ENCODE assay signal across 20 cellular contexts in the genomic region with DNA sequence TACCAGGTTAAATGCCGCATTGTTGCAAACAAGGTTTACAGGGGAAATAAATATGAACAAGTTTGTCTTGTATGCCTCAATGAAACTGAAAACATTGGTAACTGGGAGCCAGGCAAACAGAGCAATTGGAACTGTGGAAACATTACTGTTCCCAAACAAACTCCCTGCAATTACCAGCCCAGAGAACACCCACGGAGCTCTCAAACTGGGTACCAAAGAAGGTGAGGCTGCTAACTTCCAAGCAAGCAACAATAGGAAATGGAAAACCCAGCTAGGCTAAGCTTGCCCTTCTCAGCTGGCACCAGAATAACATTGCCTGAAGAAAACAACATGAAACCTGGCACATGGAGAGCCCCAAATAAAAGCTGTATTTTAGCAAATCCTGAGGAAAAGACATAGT.
DNase-seq lines count a peak whose midpoint lies in the region; ATAC-seq and TF ChIP-seq lines count a peak whose summit lies in the region.
"Had no signal": no experiment of that assay in that cellular context is flagged by ENCODE, and none has a peak within 500 bp of the region (broad histone marks: within the 10 kb centered on the region; RNA-seq: fewer than 3 reads in every experiment).

No MANE protein-coding gene starts in this region.

- TF ChIP-seq CTCF in GM23338 (conservative IDR thresholded peaks at IDR 0.05; ENCODE audit: low read depth in 2 of 2) (no peak), chondrocyte (IDR thresholded peaks at IDR 0.05) (no peak), osteocyte (IDR thresholded peaks at IDR 0.05) (no peak), CD14-positive monocyte (IDR thresholded peaks at IDR 0.05) (no peak), brain microvascular endothelial cell (IDR thresholded peaks at IDR 0.05; ENCODE audit: low read depth, low read length, missing control alignments) (no peak)

- H3K4me1 Mint-ChIP-seq in GM23338 (peaks cover 7% of the 10 kb centered on the region; the same call in 2 of the 3 replicates), chondrocyte (ENCODE audit: low read depth) (peaks cover 36% of the 10 kb centered on the region), osteocyte (ENCODE audit: unreplicated experiment) (peaks cover 23% of the 10 kb centered on the region), CD14-positive monocyte (no peaks in the 10 kb centered on the region)
- H3K4me1 Mint-ChIP-seq: CD4-positive, alpha-beta memory T cell had no signal

- no peak overlapping the region for H3K27ac ChIP-seq in GM23338 (ENCODE audit: low read depth)
- no peak overlapping the region for H3K27ac ChIP-seq in brain microvascular endothelial cell

- H2AFZ ChIP-seq in GM23338: no peak overlapping the region

- no peaks in the 10 kb centered on the region for H3K79me2 ChIP-seq in GM23338 (replicated peaks; ENCODE audit: insufficient read depth)

- H3K4me1 ChIP-seq in GM23338 (ENCODE audit: insufficient read depth): no peaks in the 10 kb centered on the region

- no peak overlapping the region for H3K4me3 Mint-ChIP-seq in GM23338
- H3K4me3 Mint-ChIP-seq in chondrocyte (ENCODE audit: unreplicated experiment): no peak overlapping the region
- H3K4me3 Mint-ChIP-seq in osteocyte (ENCODE audit: unreplicated experiment): no peak overlapping the region
- H3K4me3 Mint-ChIP-seq in CD14-positive monocyte: no peak overlapping the region
- H3K4me3 Mint-ChIP-seq: CD4-positive, alpha-beta memory T cell; H9 had no signal

- H3F3A ChIP-seq in GM23338 (replicated peaks; ENCODE audit: low read depth): no peaks in the 10 kb centered on the region

- DNase-seq in GM23338 (ENCODE audit: low spot score): peak; percentile 7
- DNase-seq in NCI-H69 (lab: John Stamatoyannopoulos, UW): peak; percentile 85
- no peak for DNase-seq in chondrocyte (ENCODE audit: low spot score)
- DNase-seq in osteocyte (ENCODE audit: extremely low spot score, unreplicated experiment): no peak
- no peak for DNase-seq in CD14-positive monocyte (ENCODE audit: low spot score)
- DNase-seq in EL: no peak
- DNase-seq in brain microvascular endothelial cell: no peak
- DNase-seq in central memory CD4-positive, alpha-beta T cell: no peak
- DNase-seq: CD4-positive, alpha-beta memory T cell; DND-41; H9; MG63; NCI-H1436; NCI-H1930; NCI-H2171 treated with DMSO at 0.1 percent for 48 hours; NCI-H524 treated with DMSO at 0.1 percent for 48 hours; NK-92 treated with Interleukin-12 subunit alpha and Interleukin-12 subunit beta, amount 100 ng/mL, for 24 hours; SIG-M5; SK-N-SH had no signal

- H3K9me3 Mint-ChIP-seq in GM23338: no peaks in the 10 kb centered on the region
- H3K9me3 Mint-ChIP-seq in chondrocyte (ENCODE audit: low read depth): no peaks in the 10 kb centered on the region
- no peaks in the 10 kb centered on the region for H3K9me3 Mint-ChIP-seq in osteocyte (ENCODE audit: unreplicated experiment)
- H3K9me3 Mint-ChIP-seq in CD14-positive monocyte: peaks cover 0 to 6% (median 0%) of the 10 kb centered on the region in 7 donors
- H3K9me3 Mint-ChIP-seq: H9 had no signal

- H3K36me3 ChIP-seq in GM23338 (ENCODE audit: insufficient read depth) (no peaks in the 10 kb centered on the region), brain microvascular endothelial cell (replicated peaks) (no peaks in the 10 kb centered on the region)
- H3K36me3 ChIP-seq: MG63 had no signal

- H3K36me3 Mint-ChIP-seq in GM23338 (ENCODE audit: low read depth): no peaks in the 10 kb centered on the region
- no peaks in the 10 kb centered on the region for H3K36me3 Mint-ChIP-seq in chondrocyte (ENCODE audit: low read depth)
- H3K36me3 Mint-ChIP-seq in osteocyte (ENCODE audit: unreplicated experiment): no peaks in the 10 kb centered on the region
- no peaks in the 10 kb centered on the region for H3K36me3 Mint-ChIP-seq in CD14-positive monocyte
- H3K36me3 Mint-ChIP-seq: CD4-positive, alpha-beta memory T cell had no signal

- no peaks in the 10 kb centered on the region for H3K9me2 ChIP-seq in GM23338 (ENCODE audit: insufficient read depth)
- H3K9me2 ChIP-seq: SK-N-SH had no signal

- no peak overlapping the region for H3K4me2 ChIP-seq in GM23338
- H3K4me2 ChIP-seq: SK-N-SH had no signal

- no peaks in the 10 kb centered on the region for H3K27me3 ChIP-seq in GM23338 (ENCODE audit: insufficient read depth)
- no peaks in the 10 kb centered on the region for H3K27me3 ChIP-seq in brain microvascular endothelial cell (replicated peaks)
- H3K27me3 ChIP-seq: MG63 had no signal

- H4K20me1 ChIP-seq in GM23338 (replicated peaks; ENCODE audit: insufficient read depth): no peaks in the 10 kb centered on the region

- H3K27me3 Mint-ChIP-seq in GM23338 (ENCODE audit: insufficient read depth, low read depth, poor library complexity): peaks cover 2% of the 10 kb centered on the region
- H3K27me3 Mint-ChIP-seq in chondrocyte (ENCODE audit: low read depth): no peaks in the 10 kb centered on the region
- H3K27me3 Mint-ChIP-seq in osteocyte (ENCODE audit: unreplicated experiment): no peaks in the 10 kb centered on the region
- no peaks in the 10 kb centered on the region for H3K27me3 Mint-ChIP-seq in CD14-positive monocyte (ENCODE audit: low read depth in 3 of 3)
- H3K27me3 Mint-ChIP-seq: CD4-positive, alpha-beta memory T cell had no signal

- no peak overlapping the region for H3K4me3 ChIP-seq in GM23338
- H3K4me3 ChIP-seq in brain microvascular endothelial cell (ENCODE audit: low read depth, low read length): no peak overlapping the region
- H3K4me3 ChIP-seq: MG63 had no signal

- in situ Hi-C loops in brain microvascular endothelial cell (cut with HindIII; ENCODE audit: low pct_ligation_motif_present, low sequenced_read_pairs): no loop called here

- intact Hi-C loops in CD14-positive monocyte (cut with micrococcal nuclease): no loop called here

- H3K27ac Mint-ChIP-seq in GM23338: no peak overlapping the region
- peak overlapping the region; percentile 15 for H3K27ac Mint-ChIP-seq in chondrocyte (ENCODE audit: unreplicated experiment)
- H3K27ac Mint-ChIP-seq in osteocyte (ENCODE audit: unreplicated experiment): peak overlapping the region; percentile 68
- no peak overlapping the region for H3K27ac Mint-ChIP-seq in CD14-positive monocyte
- H3K27ac Mint-ChIP-seq: CD4-positive, alpha-beta memory T cell; H9 had no signal

- peak; percentile 76 for ATAC-seq in GM23338
- ATAC-seq: Panc1 had no signal

TF ChIP-seq in GM23338, 12 proteins besides CTCF, POLR2A, EP300 and RAD21 (continues in another document):
- TF ChIP-seq EZH2 (IDR thresholded peaks at IDR 0.05; ENCODE audit: low read depth, unreplicated experiment) (no peak), ZNF331 (CRISPR knock-in tag; IDR thresholded peaks at IDR 0.05; ENCODE audit: low read depth) (no peak), JUNB (IDR thresholded peaks at IDR 0.05; ENCODE audit: unreplicated experiment) (no peak)
- TF ChIP-seq, protein P1, sequence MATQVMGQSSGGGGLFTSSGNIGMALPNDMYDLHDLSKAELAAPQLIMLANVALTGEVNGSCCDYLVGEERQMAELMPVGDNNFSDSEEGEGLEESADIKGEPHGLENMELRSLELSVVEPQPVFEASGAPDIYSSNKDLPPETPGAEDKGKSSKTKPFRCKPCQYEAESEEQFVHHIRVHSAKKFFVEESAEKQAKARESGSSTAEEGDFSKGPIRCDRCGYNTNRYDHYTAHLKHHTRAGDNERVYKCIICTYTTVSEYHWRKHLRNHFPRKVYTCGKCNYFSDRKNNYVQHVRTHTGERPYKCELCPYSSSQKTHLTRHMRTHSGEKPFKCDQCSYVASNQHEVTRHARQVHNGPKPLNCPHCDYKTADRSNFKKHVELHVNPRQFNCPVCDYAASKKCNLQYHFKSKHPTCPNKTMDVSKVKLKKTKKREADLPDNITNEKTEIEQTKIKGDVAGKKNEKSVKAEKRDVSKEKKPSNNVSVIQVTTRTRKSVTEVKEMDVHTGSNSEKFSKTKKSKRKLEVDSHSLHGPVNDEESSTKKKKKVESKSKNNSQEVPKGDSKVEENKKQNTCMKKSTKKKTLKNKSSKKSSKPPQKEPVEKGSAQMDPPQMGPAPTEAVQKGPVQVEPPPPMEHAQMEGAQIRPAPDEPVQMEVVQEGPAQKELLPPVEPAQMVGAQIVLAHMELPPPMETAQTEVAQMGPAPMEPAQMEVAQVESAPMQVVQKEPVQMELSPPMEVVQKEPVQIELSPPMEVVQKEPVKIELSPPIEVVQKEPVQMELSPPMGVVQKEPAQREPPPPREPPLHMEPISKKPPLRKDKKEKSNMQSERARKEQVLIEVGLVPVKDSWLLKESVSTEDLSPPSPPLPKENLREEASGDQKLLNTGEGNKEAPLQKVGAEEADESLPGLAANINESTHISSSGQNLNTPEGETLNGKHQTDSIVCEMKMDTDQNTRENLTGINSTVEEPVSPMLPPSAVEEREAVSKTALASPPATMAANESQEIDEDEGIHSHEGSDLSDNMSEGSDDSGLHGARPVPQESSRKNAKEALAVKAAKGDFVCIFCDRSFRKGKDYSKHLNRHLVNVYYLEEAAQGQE (IDR thresholded peaks at IDR 0.05; ENCODE audit: unreplicated experiment): no peak

Comparison
In these comparisons a context has a peak if more than half of its experiments do, and no peak if none do; other contexts are left out.
1. DNase-seq: peak in GM23338 (single experiment) and NCI-H69 (single experiment); none in chondrocyte (single experiment), osteocyte (single experiment), CD14-positive monocyte (single experiment), EL (single experiment), brain microvascular endothelial cell (single experiment) and central memory CD4-positive, alpha-beta T cell (single experiment).
2. H3K27ac Mint-ChIP-seq: peak in chondrocyte (single experiment) and osteocyte (single experiment); none in GM23338 (single experiment) and CD14-positive monocyte (0 of 7).